ENCODE assay signal across 1 cellular context in genomic region chr5:140336388-140336787, GRCh38.
TF ChIP-seq lines count a peak whose summit lies in the region.

No MANE protein-coding gene starts in this region.

TF ChIP-seq in HepG2, 621 proteins besides CTCF, POLR2A, EP300 and RAD21 (continued from another document):
- TF ChIP-seq, protein P1, sequence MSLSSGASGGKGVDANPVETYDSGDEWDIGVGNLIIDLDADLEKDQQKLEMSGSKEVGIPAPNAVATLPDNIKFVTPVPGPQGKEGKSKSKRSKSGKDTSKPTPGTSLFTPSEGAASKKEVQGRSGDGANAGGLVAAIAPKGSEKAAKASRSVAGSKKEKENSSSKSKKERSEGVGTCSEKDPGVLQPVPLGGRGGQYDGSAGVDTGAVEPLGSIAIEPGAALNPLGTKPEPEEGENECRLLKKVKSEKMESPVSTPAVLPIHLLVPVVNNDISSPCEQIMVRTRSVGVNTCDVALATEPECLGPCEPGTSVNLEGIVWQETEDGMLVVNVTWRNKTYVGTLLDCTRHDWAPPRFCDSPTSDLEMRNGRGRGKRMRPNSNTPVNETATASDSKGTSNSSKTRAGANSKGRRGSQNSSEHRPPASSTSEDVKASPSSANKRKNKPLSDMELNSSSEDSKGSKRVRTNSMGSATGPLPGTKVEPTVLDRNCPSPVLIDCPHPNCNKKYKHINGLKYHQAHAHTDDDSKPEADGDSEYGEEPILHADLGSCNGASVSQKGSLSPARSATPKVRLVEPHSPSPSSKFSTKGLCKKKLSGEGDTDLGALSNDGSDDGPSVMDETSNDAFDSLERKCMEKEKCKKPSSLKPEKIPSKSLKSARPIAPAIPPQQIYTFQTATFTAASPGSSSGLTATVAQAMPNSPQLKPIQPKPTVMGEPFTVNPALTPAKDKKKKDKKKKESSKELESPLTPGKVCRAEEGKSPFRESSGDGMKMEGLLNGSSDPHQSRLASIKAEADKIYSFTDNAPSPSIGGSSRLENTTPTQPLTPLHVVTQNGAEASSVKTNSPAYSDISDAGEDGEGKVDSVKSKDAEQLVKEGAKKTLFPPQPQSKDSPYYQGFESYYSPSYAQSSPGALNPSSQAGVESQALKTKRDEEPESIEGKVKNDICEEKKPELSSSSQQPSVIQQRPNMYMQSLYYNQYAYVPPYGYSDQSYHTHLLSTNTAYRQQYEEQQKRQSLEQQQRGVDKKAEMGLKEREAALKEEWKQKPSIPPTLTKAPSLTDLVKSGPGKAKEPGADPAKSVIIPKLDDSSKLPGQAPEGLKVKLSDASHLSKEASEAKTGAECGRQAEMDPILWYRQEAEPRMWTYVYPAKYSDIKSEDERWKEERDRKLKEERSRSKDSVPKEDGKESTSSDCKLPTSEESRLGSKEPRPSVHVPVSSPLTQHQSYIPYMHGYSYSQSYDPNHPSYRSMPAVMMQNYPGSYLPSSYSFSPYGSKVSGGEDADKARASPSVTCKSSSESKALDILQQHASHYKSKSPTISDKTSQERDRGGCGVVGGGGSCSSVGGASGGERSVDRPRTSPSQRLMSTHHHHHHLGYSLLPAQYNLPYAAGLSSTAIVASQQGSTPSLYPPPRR (CRISPR knock-in tag; IDR thresholded peaks at IDR 0.05; ENCODE audit: borderline replicate concordance), result no peak
- TF ChIP-seq BHLHE40 (IDR thresholded peaks at IDR 0.05; ENCODE audit: low read length) (0 out of 2 replicates have a peak, but pooled peaks have one; percentile 48), NR2F2 (IDR thresholded peaks at IDR 0.05; ENCODE audit: borderline replicate concordance, low read depth) (0 out of 2 replicates have a peak, but pooled peaks have one; percentile 37), STAG1 (CRISPR knock-in tag; IDR thresholded peaks at IDR 0.05) (peak; percentile 31), TFAP4 (IDR thresholded peaks at IDR 0.05; ENCODE audit: borderline replicate concordance, low read depth) (peak; percentile 28; the same call in 1 of the 2 replicates)
